Comparison of ENCODE assay signal across 1 cellular context in genomic region chr16:89455692-89456091, GRCh38.
TF ChIP-seq lines count a peak whose summit lies in the region.

No MANE protein-coding gene starts in this region.

TF ChIP-seq in HepG2, 621 proteins besides CTCF, POLR2A, EP300 and RAD21:
- TF ChIP-seq THYN1 (CRISPR knock-in tag; IDR thresholded peaks at IDR 0.05; ENCODE audit: borderline replicate concordance, low read depth) = no peak
- no peak for TF ChIP-seq NRL (CRISPR knock-in tag; IDR thresholded peaks at IDR 0.05; ENCODE audit: borderline replicate concordance)
- TF ChIP-seq ZNF30 (CRISPR knock-in tag; IDR thresholded peaks at IDR 0.05) = no peak
- no peak for TF ChIP-seq FOXJ3 (CRISPR knock-in tag; IDR thresholded peaks at IDR 0.05; ENCODE audit: borderline replicate concordance)
- no peak for TF ChIP-seq E2F5 (CRISPR knock-in tag; conservative IDR thresholded peaks at IDR 0.05)
- TF ChIP-seq FOXA3 (CRISPR knock-in tag; IDR thresholded peaks at IDR 0.05) = 0 out of 2 replicates have a peak, but pooled peaks have one; percentile 13
- TF ChIP-seq ZNF598 (CRISPR knock-in tag; IDR thresholded peaks at IDR 0.05; ENCODE audit: borderline replicate concordance) = 0 out of 2 replicates have a peak, but pooled peaks have one; percentile 35
- no peak for TF ChIP-seq FOXA1 (IDR thresholded peaks at IDR 0.05)
- 0 out of 2 replicates have a peak, but pooled peaks have one; percentile 41 for TF ChIP-seq FOXA1 (CRISPR knock-in tag; IDR thresholded peaks at IDR 0.05)
- no peak for TF ChIP-seq ZNF577 (CRISPR knock-in tag; IDR thresholded peaks at IDR 0.05; ENCODE audit: borderline replicate concordance, low read depth)
